In genomic region chr4:36285784-36286480, GRCh38 we compare ENCODE assay signal across 8 cellular contexts. TPM values are rescaled to one million over a fixed set of nuclear protein-coding genes. Genes with fewer than 3 reads are reported as not detected.
DNase-seq lines count a peak whose midpoint lies in the region; ATAC-seq and TF ChIP-seq lines count a peak whose summit lies in the region.

No MANE protein-coding gene starts in this region.

- ATAC-seq in GM18858 (IDR thresholded peaks at IDR 0.05; ENCODE audit: unreplicated experiment) (peak; percentile 97), HG02852 (IDR thresholded peaks at IDR 0.05; ENCODE audit: unreplicated experiment) (peak; percentile 98)

- H3K79me2 ChIP-seq in OCI-LY3 (ENCODE audit: low read length), result no peaks in the 10 kb centered on the region

- H3K9me3 ChIP-seq in OCI-LY3 (ENCODE audit: insufficient read depth, low read length) (no peaks in the 10 kb centered on the region), vagina (no peaks in the 10 kb centered on the region)

- H3K36me3 ChIP-seq in OCI-LY3 (replicated peaks; ENCODE audit: low read depth, low read length), result no peaks in the 10 kb centered on the region
- no peaks in the 10 kb centered on the region for H3K36me3 ChIP-seq in vagina

- H3K9ac ChIP-seq in OCI-LY3 (ENCODE audit: low read length), result peak overlapping the region; percentile 54

- H3K4me3 ChIP-seq in OCI-LY3 (ENCODE audit: low read length) (peak overlapping the region; percentile 60), vagina (no peak overlapping the region)

- peak overlapping the region; percentile 71 for H2AFZ ChIP-seq in OCI-LY3 (ENCODE audit: low read depth, low read length)

- H4K20me1 ChIP-seq in OCI-LY3 (ENCODE audit: insufficient read depth, low read length), result no peaks in the 10 kb centered on the region

- peaks cover 32% of the 10 kb centered on the region for H3K4me1 ChIP-seq in OCI-LY3 (ENCODE audit: low read length)
- H3K4me1 ChIP-seq in vagina, result no peaks in the 10 kb centered on the region

- H3K4me2 ChIP-seq in OCI-LY3 (ENCODE audit: low read length), result peak overlapping the region; percentile 76

- DNase-seq in activated naive CD8-positive, alpha-beta T cell treated with anti-CD3 and anti-CD28 coated beads, Interleukin-2, amount 50 U/mL, for 16 hours (ENCODE audit: low read depth, low spot score), result peak; percentile 11
- peak; percentile 43 to 44 for DNase-seq in stimulated activated CD8-positive, alpha-beta memory T cell treated with anti-CD3 and anti-CD28 coated beads, Interleukin-15, amount 100 ng/mL, for 48 hours (ENCODE audit: low read depth in 2 of 2)
- DNase-seq in NCI-H524 (lab: John Stamatoyannopoulos, UW) (no peak), vagina (ENCODE audit: extremely low spot score in 2 of 2) (no peak), NCI-H146 treated with DMSO at 0.1 percent for 48 hours (lab: John Stamatoyannopoulos, UW; ENCODE audit: unreplicated experiment) (no peak)

- no peak for TF ChIP-seq POLR2A in vagina (IDR thresholded peaks at IDR 0.05)

- intact Hi-C loops in vagina (cut with DNase I), result no loop called here

- peak overlapping the region; percentile 91 for H3K27ac ChIP-seq in OCI-LY3 (ENCODE audit: low read length)
- H3K27ac ChIP-seq in vagina, result no peak overlapping the region

- no peak for TF ChIP-seq CTCF in OCI-LY3 (IDR thresholded peaks at IDR 0.05; ENCODE audit: low read depth, low read length)
- TF ChIP-seq CTCF in vagina (IDR thresholded peaks at IDR 0.05), result no peak

- H3K27me3 ChIP-seq in OCI-LY3 (ENCODE audit: low read depth, low read length), result no peaks in the 10 kb centered on the region
- no peaks in the 10 kb centered on the region for H3K27me3 ChIP-seq in vagina

RNA-seq across cellular contexts. Expression of gene DTHD1, which starts 4.5 kb away (rescaled TPM):
- total RNA-seq in vagina, result 0.49 TPM

RNA-seq across cellular contexts. Expression of gene ARAP2, which starts 41.6 kb away (rescaled TPM):
- 52.8 TPM for total RNA-seq in vagina

Comparison
In these comparisons a context has a peak if more than half of its experiments do, and no peak if none do; other contexts are left out.
1. DNase-seq: peak in activated naive CD8-positive, alpha-beta T cell treated with anti-CD3 and anti-CD28 coated beads, Interleukin-2, amount 50 U/mL, for 16 hours (single experiment) and stimulated activated CD8-positive, alpha-beta memory T cell treated with anti-CD3 and anti-CD28 coated beads, Interleukin-15, amount 100 ng/mL, for 48 hours (2 of 2); none in NCI-H524 (0 of 2), vagina (0 of 2) and NCI-H146 treated with DMSO at 0.1 percent for 48 hours (single experiment).